ENCODE assay signal across 8 cellular contexts in genomic region chrX:102721169-102721506, GRCh38. TPM values are rescaled to one million over a fixed set of nuclear protein-coding genes. Genes with fewer than 3 reads are reported as not detected.
DNase-seq lines count a peak whose midpoint lies in the region; ATAC-seq, FAIRE-seq and TF ChIP-seq lines count a peak whose summit lies in the region.
"Not testable (repeated sequence)": the region's sequence is repeated elsewhere in the genome, so short reads cannot be mapped to it uniquely, and the experiment has no call there.

No MANE protein-coding gene starts in this region.

- H3K27ac ChIP-seq in A549: peak overlapping the region; percentile 59 to 72; a peak in 5 of 6 replicates
- not testable (repeated sequence) for H3K27ac ChIP-seq in GM23248; SK-N-SH (ENCODE audit: low read depth in 2 of 2, low read length in 1 of 2); effector memory CD4-positive, alpha-beta T cell (ENCODE audit: insufficient read depth, low read length, poor library complexity, severe bottlenecking); left ventricle myocardium inferior (replicated peaks); muscle layer of colon (ENCODE audit: low read depth, low read length); skeletal muscle tissue (ENCODE audit: low read depth, low read length)

- H3K9ac ChIP-seq in GM23248 (peak overlapping the region; percentile 88), SK-N-SH (peak overlapping the region; percentile 65), muscle layer of colon (ENCODE audit: low read length) (peak overlapping the region; percentile 57), skeletal muscle tissue (ENCODE audit: low read depth in 1 of 3, low read length in 3 of 3) (peak overlapping the region; percentile 61 to 84 (median 83))

- not testable (repeated sequence) for TF ChIP-seq EP300 in A549 (IDR thresholded peaks at IDR 0.05); SK-N-SH (IDR thresholded peaks at IDR 0.05; ENCODE audit: borderline replicate concordance in 1 of 2, low read depth in 1 of 2, low read length in 1 of 2)

- not testable (repeated sequence) for H3K9me3 Mint-ChIP-seq in activated naive CD4-positive, alpha-beta T cell treated with anti-CD3 and anti-CD28 coated beads, Interleukin-2, amount 50 U/mL, for 24 hours

- not testable (repeated sequence) for H3K9me2 ChIP-seq in GM23248 (ENCODE audit: insufficient read depth); SK-N-SH

- H3K4me1 Mint-ChIP-seq in activated naive CD4-positive, alpha-beta T cell treated with anti-CD3 and anti-CD28 coated beads, Interleukin-2, amount 50 U/mL, for 24 hours: not testable (repeated sequence)

- H3K27me3 ChIP-seq in GM23248 (replicated peaks; ENCODE audit: insufficient read depth); SK-N-SH (ENCODE audit: insufficient read depth); effector memory CD4-positive, alpha-beta T cell (replicated peaks; ENCODE audit: control insufficient read depth, insufficient read depth, low read length, poor library complexity, severe bottlenecking); left ventricle myocardium inferior (ENCODE audit: low read depth); muscle layer of colon (ENCODE audit: control insufficient read depth in 1 of 2, insufficient read depth in 2 of 2, low read length in 2 of 2); skeletal muscle tissue (ENCODE audit: control insufficient read depth in 3 of 3, insufficient read depth in 3 of 3, low read length in 3 of 3): not testable (repeated sequence)

- not testable (repeated sequence) for H3K79me2 ChIP-seq in GM23248 (ENCODE audit: insufficient read depth); SK-N-SH (ENCODE audit: insufficient read depth)

- DNase-seq in A549 (ENCODE audit: low read depth in 1 of 2, low spot score in 1 of 2); GM23248; SK-N-SH; effector memory CD4-positive, alpha-beta T cell; left ventricle myocardium inferior: not testable (repeated sequence)

- TF ChIP-seq RAD21 in A549 (conservative IDR thresholded peaks at IDR 0.05 in 1 of 2, IDR thresholded peaks at IDR 0.05 in 1 of 2); SK-N-SH (IDR thresholded peaks at IDR 0.05; ENCODE audit: low read length): not testable (repeated sequence)

- peak; percentile 26 to 31; a peak in 3 of 6 replicates for ATAC-seq in A549

- 63% methylated on average over 6 of the region's 7 CpGs for WGBS in A549 (ENCODE audit: missing lambda C conversion rate)
- 22 to 34% methylated on average over 6 to 7 of the region's 7 CpGs for WGBS in GM23248 (ENCODE audit: low coverage in 1 of 2, low lambda C conversion rate in 2 of 2, missing lambda C conversion rate in 2 of 2), 2 experiments
- 21% methylated on average over 7 of the region's 7 CpGs for WGBS in SK-N-SH (ENCODE audit: low lambda C conversion rate)

- H3K4me3 Mint-ChIP-seq in activated naive CD4-positive, alpha-beta T cell treated with anti-CD3 and anti-CD28 coated beads, Interleukin-2, amount 50 U/mL, for 24 hours: peak overlapping the region; percentile 91

- H4K20me1 ChIP-seq in GM23248 (ENCODE audit: insufficient read depth); SK-N-SH (ENCODE audit: insufficient read depth): not testable (repeated sequence)

- not testable (repeated sequence) for H3K27me3 Mint-ChIP-seq in activated naive CD4-positive, alpha-beta T cell treated with anti-CD3 and anti-CD28 coated beads, Interleukin-2, amount 50 U/mL, for 24 hours

- CTCF ChIA-PET in A549 (lab: Yijun Ruan, JAX); SK-N-SH (lab: Yijun Ruan, JAX): not testable (repeated sequence)

- H3F3A ChIP-seq in GM23248 (ENCODE audit: insufficient read depth); SK-N-SH (replicated peaks; ENCODE audit: insufficient read depth): not testable (repeated sequence)

- not testable (repeated sequence) for H3K4me1 ChIP-seq in A549; GM23248 (ENCODE audit: insufficient read depth); SK-N-SH (ENCODE audit: control insufficient read depth in 1 of 2, insufficient read depth in 2 of 2, low read depth in 1 of 2, low read length in 1 of 2); effector memory CD4-positive, alpha-beta T cell (ENCODE audit: control insufficient read depth, insufficient read depth, low read length, poor library complexity, severe bottlenecking); left ventricle myocardium inferior; muscle layer of colon (ENCODE audit: insufficient read depth, low read length); skeletal muscle tissue (ENCODE audit: control insufficient read depth in 3 of 3, insufficient read depth in 3 of 3, low read length in 3 of 3)

- in situ Hi-C loops in GM23248 (cut with MboI): not testable (repeated sequence)

- H3K4me2 ChIP-seq in A549 (peak overlapping the region; percentile 94), GM23248 (ENCODE audit: unreplicated experiment) (peak overlapping the region; percentile 82), SK-N-SH (peak overlapping the region; percentile 87)

- TF ChIP-seq CTCF in A549 (IDR thresholded peaks at IDR 0.05); SK-N-SH (IDR thresholded peaks at IDR 0.05); left ventricle myocardium inferior (IDR thresholded peaks at IDR 0.05; ENCODE audit: borderline replicate concordance): not testable (repeated sequence)

- not testable (repeated sequence) for H3K27ac Mint-ChIP-seq in activated naive CD4-positive, alpha-beta T cell treated with anti-CD3 and anti-CD28 coated beads, Interleukin-2, amount 50 U/mL, for 24 hours

- not testable (repeated sequence) for H3K36me3 Mint-ChIP-seq in activated naive CD4-positive, alpha-beta T cell treated with anti-CD3 and anti-CD28 coated beads, Interleukin-2, amount 50 U/mL, for 24 hours

- not testable (repeated sequence) for H3K9me3 ChIP-seq in A549; GM23248 (ENCODE audit: low read depth); SK-N-SH; effector memory CD4-positive, alpha-beta T cell (ENCODE audit: control insufficient read depth, low read length); left ventricle myocardium inferior (replicated peaks); muscle layer of colon (ENCODE audit: low read length); skeletal muscle tissue (ENCODE audit: control insufficient read depth in 3 of 3, low read length in 3 of 3)

- H3K4me3 ChIP-seq in A549: peak overlapping the region; percentile 66
- H3K4me3 ChIP-seq in GM23248: peak overlapping the region; percentile 73
- peak overlapping the region; percentile 60 for H3K4me3 ChIP-seq in SK-N-SH (ENCODE audit: low read depth in 2 of 2, low read length in 1 of 2)
- H3K4me3 ChIP-seq in effector memory CD4-positive, alpha-beta T cell (ENCODE audit: insufficient read depth, low read depth, low read length, poor library complexity, severe bottlenecking): peak overlapping the region; percentile 43
- peak overlapping the region; percentile 66 for H3K4me3 ChIP-seq in left ventricle myocardium inferior
- H3K4me3 ChIP-seq in muscle layer of colon (ENCODE audit: low read depth in 1 of 2, low read length in 2 of 2): peak overlapping the region; percentile 21 to 77
- peak overlapping the region; percentile 78 to 83 (median 81) for H3K4me3 ChIP-seq in skeletal muscle tissue (ENCODE audit: low read length in 3 of 3)

- TF ChIP-seq POLR2A in A549 (IDR thresholded peaks at IDR 0.05; ENCODE audit: low read length): not testable (repeated sequence)

- peak overlapping the region; percentile 90 for H2AFZ ChIP-seq in GM23248
- H2AFZ ChIP-seq in SK-N-SH (ENCODE audit: low read depth): peak overlapping the region; percentile 76; the same call in 1 of the 2 replicates

- not testable (repeated sequence) for H3K36me3 ChIP-seq in GM23248 (ENCODE audit: low read depth); SK-N-SH (replicated peaks in 1 of 2; ENCODE audit: control insufficient read depth in 1 of 2, insufficient read depth in 2 of 2, low read length in 1 of 2); effector memory CD4-positive, alpha-beta T cell (ENCODE audit: control insufficient read depth, insufficient read depth, low read length); left ventricle myocardium inferior; muscle layer of colon (ENCODE audit: insufficient read depth, low read length); skeletal muscle tissue (ENCODE audit: control insufficient read depth in 3 of 3, insufficient read depth in 3 of 3, low read length in 3 of 3)

- intact Hi-C loops in left ventricle myocardium inferior (cut with micrococcal nuclease): not testable (repeated sequence)

- POLR2A ChIA-PET in A549 (lab: Yijun Ruan, JAX): interaction anchor here (1.8 kb wide), 1 partner anchor 122 kb away, joined by 5 read pairs; the partner anchor contains the start of gene ARMCX5
- POLR2A ChIA-PET in SK-N-SH (lab: Yijun Ruan, JAX): interaction anchor here (1.0 kb wide), 1 partner anchor 25 kb away, joined by 4 read pairs; no protein-coding TSS in a partner anchor

- FAIRE-seq in A549 (lab: Jason Lieb, UNC): not testable (repeated sequence)

RNA-seq across cellular contexts. Expression of gene GPRASP3, which starts 0.6 kb away (rescaled TPM):
- polyA plus RNA-seq in A549 (2011; rRNA removed): 4.4 and 4.6 TPM in 2 replicates
- polyA plus RNA-seq in A549 (2012; cell fraction: cytosol; rRNA removed): 1.0 and 1.5 TPM in 2 replicates
- polyA plus RNA-seq in A549 (2012; cell fraction: nucleus; rRNA removed): 0.64 and 1.1 TPM in 2 replicates
- 4.7 to 5.0 TPM (median 4.9 TPM) in 3 replicates for polyA plus RNA-seq in A549 (2017; fragmentation: RNase III; extraction: RNeasy Plus Mini Kit Qiagen cat#74134 plus additional on column Dnase treatment)
- 4.8 and 5.0 TPM in 2 replicates for polyA minus RNA-seq in A549 (2011; rRNA and poly(A)+ RNA removed)
- total RNA-seq in GM23248 (2014; rRNA removed; shearing (Covaris generic)): 0.89 and 1.5 TPM in 2 replicates
- polyA plus RNA-seq in GM23248 (2016; fragmentation: Nextera tagmentation; extraction: Ambion mirVana): 2.6 and 2.7 TPM in 2 replicates
- polyA plus RNA-seq in SK-N-SH (2012; rRNA removed): 2.5 and 3.2 TPM in 2 replicates
- 2.8 and 2.9 TPM in 2 replicates for polyA plus RNA-seq in SK-N-SH (2012; cell fraction: cytosol; rRNA removed)
- polyA plus RNA-seq in SK-N-SH (2012; cell fraction: nucleus; rRNA removed): 1.7 and 3.2 TPM in 2 replicates
- 4.8 TPM for total RNA-seq in left ventricle myocardium inferior
- total RNA-seq in skeletal muscle tissue: 6.3 TPM

RNA-seq across cellular contexts. Expression of gene GPRASP2, which starts 8.9 kb away (rescaled TPM):
- polyA plus RNA-seq in A549 (2011; rRNA removed) (6.3 and 6.7 TPM in 2 replicates), A549 (2017; fragmentation: RNase III; extraction: RNeasy Plus Mini Kit Qiagen cat#74134 plus additional on column Dnase treatment) (5.7 to 6.1 TPM (median 5.9 TPM) in 3 replicates), GM23248 (2016; fragmentation: Nextera tagmentation; extraction: Ambion mirVana) (8.4 TPM in 2 replicates), SK-N-SH (2012; rRNA removed) (12.3 TPM in 2 replicates)
- polyA plus RNA-seq in A549 (2012; cell fraction: cytosol; rRNA removed): 3.3 and 3.6 TPM in 2 replicates
- 2.5 and 3.6 TPM in 2 replicates for polyA plus RNA-seq in A549 (2012; cell fraction: nucleus; rRNA removed)
- 6.7 and 8.1 TPM in 2 replicates for polyA minus RNA-seq in A549 (2011; rRNA and poly(A)+ RNA removed)
- 16.4 and 20.7 TPM in 2 replicates for total RNA-seq in GM23248 (2014; rRNA removed; shearing (Covaris generic))
- polyA plus RNA-seq in SK-N-SH (2012; cell fraction: cytosol; rRNA removed): 11.3 and 15.2 TPM in 2 replicates
- polyA plus RNA-seq in SK-N-SH (2012; cell fraction: nucleus; rRNA removed): 11.1 and 13.7 TPM in 2 replicates
- total RNA-seq in left ventricle myocardium inferior (14.5 TPM), skeletal muscle tissue (28.2 TPM)
